In the genomic region with DNA sequence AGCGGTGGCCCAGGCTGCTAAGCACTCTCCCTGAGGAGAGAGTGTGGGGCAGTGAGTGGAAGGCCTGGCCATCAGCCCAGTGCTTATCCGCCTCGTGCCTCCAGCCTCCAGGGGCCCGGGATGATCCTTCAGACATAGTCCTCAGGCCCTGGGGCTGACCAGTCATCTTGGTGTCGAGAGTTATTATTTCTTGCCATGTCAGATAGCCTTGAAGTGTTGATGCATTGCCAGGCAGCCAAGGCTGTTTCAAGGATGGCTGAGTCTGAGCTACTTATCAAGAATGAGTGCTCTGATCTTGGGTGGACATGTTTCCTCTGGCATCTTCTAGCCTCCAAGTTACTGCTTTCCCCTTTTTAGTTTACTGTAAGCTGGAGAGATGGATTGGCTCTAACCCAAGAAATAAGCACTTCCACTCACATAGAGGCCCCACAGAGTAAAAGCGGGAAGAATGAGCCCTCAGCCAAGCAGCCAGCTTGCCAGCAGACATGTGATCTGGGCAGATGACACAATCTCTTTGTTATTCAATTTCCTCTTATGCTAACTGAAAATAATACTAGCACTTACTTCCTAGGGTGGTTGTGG, we compare ENCODE assay signal across 1 cellular context.
TF ChIP-seq lines count a peak whose summit lies in the region.

No MANE protein-coding gene starts in this region.

TF ChIP-seq in liver, 16 proteins besides CTCF, POLR2A, EP300 and RAD21 (continued from another document):
- TF ChIP-seq REST (IDR thresholded peaks at IDR 0.05) (no peak), NR2F2 (IDR thresholded peaks at IDR 0.05) (no peak), SP1 (IDR thresholded peaks at IDR 0.05) (peak; percentile 38), TAF1 (conservative IDR thresholded peaks at IDR 0.05) (no peak), RXRA (IDR thresholded peaks at IDR 0.05) (peak in 1 of 2 donors; percentile 38)
- TF ChIP-seq, protein P1, sequence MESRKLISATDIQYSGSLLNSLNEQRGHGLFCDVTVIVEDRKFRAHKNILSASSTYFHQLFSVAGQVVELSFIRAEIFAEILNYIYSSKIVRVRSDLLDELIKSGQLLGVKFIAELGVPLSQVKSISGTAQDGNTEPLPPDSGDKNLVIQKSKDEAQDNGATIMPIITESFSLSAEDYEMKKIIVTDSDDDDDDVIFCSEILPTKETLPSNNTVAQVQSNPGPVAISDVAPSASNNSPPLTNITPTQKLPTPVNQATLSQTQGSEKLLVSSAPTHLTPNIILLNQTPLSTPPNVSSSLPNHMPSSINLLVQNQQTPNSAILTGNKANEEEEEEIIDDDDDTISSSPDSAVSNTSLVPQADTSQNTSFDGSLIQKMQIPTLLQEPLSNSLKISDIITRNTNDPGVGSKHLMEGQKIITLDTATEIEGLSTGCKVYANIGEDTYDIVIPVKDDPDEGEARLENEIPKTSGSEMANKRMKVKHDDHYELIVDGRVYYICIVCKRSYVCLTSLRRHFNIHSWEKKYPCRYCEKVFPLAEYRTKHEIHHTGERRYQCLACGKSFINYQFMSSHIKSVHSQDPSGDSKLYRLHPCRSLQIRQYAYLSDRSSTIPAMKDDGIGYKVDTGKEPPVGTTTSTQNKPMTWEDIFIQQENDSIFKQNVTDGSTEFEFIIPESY (IDR thresholded peaks at IDR 0.05), result no peak
